Comparison of ENCODE assay signal across 8 cellular contexts in genomic region chr19:55678121-55678671, GRCh38. TPM values are rescaled to one million over a fixed set of nuclear protein-coding genes. Genes with fewer than 3 reads are reported as not detected.
DNase-seq lines count a peak whose midpoint lies in the region; ATAC-seq and TF ChIP-seq lines count a peak whose summit lies in the region.

No MANE protein-coding gene starts in this region.

- H3K27ac ChIP-seq in gastrocnemius medialis: peak overlapping the region in 2 of 4 donors; percentile 2 to 95

- intact Hi-C loops in Caco-2 (cut with micrococcal nuclease; ENCODE audit: unreplicated experiment): no loop called here
- intact Hi-C loops in gastrocnemius medialis (cut with DNase I; ENCODE audit: low total_unique reads): no loop called here

- peak overlapping the region; percentile 75 for H3K27ac Mint-ChIP-seq in Caco-2 (ENCODE audit: unreplicated experiment)
- H3K27ac Mint-ChIP-seq in brain: peak overlapping the region in 1 of 5 experiments; percentile 96

- ATAC-seq in GM19372 (IDR thresholded peaks at IDR 0.05; ENCODE audit: low read depth, unreplicated experiment): peak; percentile 58
- peak; percentile 73 for ATAC-seq in HG03354 (IDR thresholded peaks at IDR 0.05; ENCODE audit: poor library complexity, severe bottlenecking, unreplicated experiment)
- no peak for ATAC-seq in gastrocnemius medialis

- H3K9me3 Mint-ChIP-seq in Caco-2 (ENCODE audit: unreplicated experiment): no peaks in the 10 kb centered on the region
- H3K9me3 Mint-ChIP-seq in brain: no peaks in the 10 kb centered on the region

- no peak for TF ChIP-seq CTCF in Caco-2 (IDR thresholded peaks at IDR 0.05; ENCODE audit: insufficient read depth in 1 of 2, low read depth in 1 of 2, low read length in 1 of 2, severe bottlenecking in 1 of 2, unreplicated experiment in 1 of 2)
- TF ChIP-seq CTCF in brain (conservative IDR thresholded peaks at IDR 0.05): no peak
- no peak for TF ChIP-seq CTCF in gastrocnemius medialis (IDR thresholded peaks at IDR 0.05 in 4 of 5, conservative IDR thresholded peaks at IDR 0.05 in 1 of 5)

- no peaks in the 10 kb centered on the region for H3K9me3 ChIP-seq in Caco-2
- H3K9me3 ChIP-seq in gastrocnemius medialis: no peaks in the 10 kb centered on the region

- H3K4me1 Mint-ChIP-seq in Caco-2 (ENCODE audit: low read depth, unreplicated experiment) (peaks cover 33% of the 10 kb centered on the region), brain (peaks cover 40% of the 10 kb centered on the region)

- no TSS peak for BruUV-seq in Caco-2 (replicated peaks; lab: Mats Ljungman, UMichigan)

- no peaks in the 10 kb centered on the region for H3K27me3 Mint-ChIP-seq in Caco-2 (ENCODE audit: insufficient read depth, unreplicated experiment)
- H3K27me3 Mint-ChIP-seq in brain: peaks cover 5% of the 10 kb centered on the region

- H3K27me3 ChIP-seq in Caco-2 (replicated peaks; ENCODE audit: control insufficient read depth, insufficient read depth, low read length) (no peaks in the 10 kb centered on the region), gastrocnemius medialis (no peaks in the 10 kb centered on the region)

- POLR2A ChIA-PET in Caco-2 (lab: Charles Lee): no interaction called here

- DNase-seq in Caco-2 (no peak), gastrocnemius medialis (peak; percentile 18 to 39), NCI-H2029 (lab: John Stamatoyannopoulos, UW) (no peak), erythroblast (lab: John Stamatoyannopoulos, UW) (no peak), EL (no peak)

- H3K4me3 Mint-ChIP-seq in Caco-2 (ENCODE audit: unreplicated experiment): no peak overlapping the region
- peak overlapping the region in 3 of 5 experiments; percentile 96 to 100 (median 99) for H3K4me3 Mint-ChIP-seq in brain

- H3K36me3 ChIP-seq in Caco-2 (ENCODE audit: control insufficient read depth, insufficient read depth, low read length) (peaks cover 5% of the 10 kb centered on the region; the same call in 1 of the 2 replicates), gastrocnemius medialis (peaks cover 0 to 30% of the 10 kb centered on the region in 2 donors)

- TF ChIP-seq POLR2A in gastrocnemius medialis (IDR thresholded peaks at IDR 0.05) (no peak), erythroblast (IDR thresholded peaks at IDR 0.05; ENCODE audit: low read length) (no peak)

- no peak overlapping the region for H3K4me3 ChIP-seq in Caco-2 (ENCODE audit: low read depth, low read length)
- H3K4me3 ChIP-seq in gastrocnemius medialis: no peak overlapping the region

- in situ Hi-C loops in gastrocnemius medialis (cut with MboI; ENCODE audit: low sequenced_read_pairs in 4 of 4): no loop called here

- peaks cover 34% of the 10 kb centered on the region for H3K4me1 ChIP-seq in Caco-2
- peaks cover 31 to 38% of the 10 kb centered on the region in 2 donors for H3K4me1 ChIP-seq in gastrocnemius medialis

- H3K36me3 Mint-ChIP-seq in Caco-2 (ENCODE audit: insufficient read depth, unreplicated experiment): peaks cover 84% of the 10 kb centered on the region
- H3K36me3 Mint-ChIP-seq in brain: peaks cover 35% of the 10 kb centered on the region

- CTCF ChIA-PET in Caco-2 (lab: Charles Lee): no interaction called here

RNA-seq across cellular contexts. Expression of gene EPN1, which starts 3.2 kb away (rescaled TPM):
- total RNA-seq in Caco-2 (2022) (197 and 201 TPM in 2 replicates), gastrocnemius medialis (100 to 1,000 TPM in 3 of 4 donors, 10 to 100 TPM in 1; 58.7 to 214 (median 190) TPM)
- polyA plus RNA-seq in brain (ENCODE audit: insufficient read depth, low read depth, low replicate concordance): 174 TPM

RNA-seq across cellular contexts. Expression of gene U2AF2, which starts 23.4 kb away (rescaled TPM):
- 289 TPM in 2 replicates for total RNA-seq in Caco-2 (2022)
- polyA plus RNA-seq in brain (ENCODE audit: insufficient read depth, low read depth, low replicate concordance): 199 TPM
- total RNA-seq in gastrocnemius medialis: 10 to 100 TPM; 38.1 to 60.2 (median 50.1) TPM

RNA-seq across cellular contexts. Expression of gene CCDC106, which starts 30.2 kb away (rescaled TPM):
- total RNA-seq in Caco-2 (2022) (17.4 and 17.6 TPM in 2 replicates), gastrocnemius medialis (10 to 100 TPM in 2 of 4 donors, 1 to 10 TPM in 2; 6.3 to 21.2 (median 12.6) TPM)
- 31.4 TPM for polyA plus RNA-seq in brain (ENCODE audit: insufficient read depth, low read depth, low replicate concordance)

RNA-seq across cellular contexts. Expression of gene ZNF581, which starts 34.7 kb away (rescaled TPM):
- total RNA-seq in Caco-2 (2022) (46.2 and 47.4 TPM in 2 replicates), gastrocnemius medialis (10 to 100 TPM in 3 of 4 donors, 1 to 10 TPM in 1; 9.9 to 17.3 (median 13.7) TPM)
- polyA plus RNA-seq in brain (ENCODE audit: insufficient read depth, low read depth, low replicate concordance): 24.5 TPM

RNA-seq across cellular contexts. Expression of gene ZNF580, which starts 37.4 kb away (rescaled TPM):
- total RNA-seq in Caco-2 (2022): 38.5 and 41.4 TPM in 2 replicates
- 43.5 TPM for polyA plus RNA-seq in brain (ENCODE audit: insufficient read depth, low read depth, low replicate concordance)
- 10 to 100 TPM in 1 of 4 donors, 1 to 10 TPM in 3; 1.5 to 12.3 (median 7.2) TPM for total RNA-seq in gastrocnemius medialis

Comparison
In these comparisons a context has a peak if more than half of its experiments do, and no peak if none do; other contexts are left out.
1. DNase-seq: peak in gastrocnemius medialis (2 of 2); none in Caco-2 (0 of 2), NCI-H2029 (single experiment), erythroblast (0 of 2) and EL (single experiment).
2. ATAC-seq: peak in GM19372 (single experiment) and HG03354 (single experiment); none in gastrocnemius medialis (0 of 2).